Comparison of ENCODE assay signal across 21 cellular contexts in the genomic region with DNA sequence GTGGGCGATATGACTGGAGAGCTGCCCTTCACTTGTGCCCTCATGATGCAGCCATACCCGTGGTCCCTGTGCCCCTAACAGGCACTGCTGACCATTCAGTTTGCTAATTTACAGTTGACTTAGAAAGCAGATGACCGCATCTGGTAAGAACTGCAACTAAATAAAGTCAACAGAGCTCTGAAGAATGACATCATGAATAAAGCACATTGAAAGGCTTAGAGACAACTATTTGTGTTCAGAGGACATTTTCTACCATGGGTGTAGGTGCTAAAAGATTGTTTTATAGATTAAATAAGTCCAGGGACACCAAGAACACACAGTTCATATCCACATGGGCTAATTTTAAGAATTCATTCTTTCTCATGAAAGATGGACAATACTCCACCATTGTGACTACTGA.
DNase-seq lines count a peak whose midpoint lies in the region; ATAC-seq, FAIRE-seq and TF ChIP-seq lines count a peak whose summit lies in the region.
"Had no signal": no experiment of that assay in that cellular context is flagged by ENCODE, and none has a peak within 500 bp of the region (broad histone marks: within the 10 kb centered on the region; RNA-seq: fewer than 3 reads in every experiment).

No MANE protein-coding gene starts in this region.

- no peak for TF ChIP-seq RAD21 in HepG2 (CRISPR knock-in tag; IDR thresholded peaks at IDR 0.05)

- intact Hi-C loops in HepG2 (cut with micrococcal nuclease; ENCODE audit: unreplicated experiment) = no loop called here
- intact Hi-C loops in right lobe of liver (cut with DNase I) = no loop called here
- intact Hi-C loops in upper lobe of right lung (cut with DNase I) = no loop called here

- TF ChIP-seq EP300 in HepG2 (IDR thresholded peaks at IDR 0.05; ENCODE audit: low read depth in 2 of 2, low read length in 2 of 2) (no peak), HepG2 (CRISPR knock-in tag; IDR thresholded peaks at IDR 0.05; ENCODE audit: borderline replicate concordance) (no peak)

- WGBS in HepG2 (ENCODE audit: low lambda C conversion rate) = 27% methylated on average over 3 of the region's 3 CpGs
- 81% methylated on average over 3 of the region's 3 CpGs for WGBS in right lobe of liver (ENCODE audit: insufficient coverage, low coverage, low lambda C conversion rate, missing lambda C conversion rate)
- WGBS in hepatocyte (ENCODE audit: low lambda C conversion rate, missing lambda C conversion rate) = 76% methylated on average over 3 of the region's 3 CpGs

- H3K9me3 Mint-ChIP-seq in activated naive CD4-positive, alpha-beta T cell treated with anti-CD3 and anti-CD28 coated beads, Interleukin-2, amount 50 U/mL, for 72 hours = no peaks in the 10 kb centered on the region
- H3K9me3 Mint-ChIP-seq: CD4-positive, alpha-beta T cell; CD8-positive, alpha-beta memory T cell had no signal

- H3K27ac ChIP-seq in HepG2 (ENCODE audit: extremely low read length, insufficient read depth, low read length) (no peak overlapping the region), right lobe of liver (no peak overlapping the region), HEK293 (ENCODE audit: extremely low read depth, low read depth, low read length) (no peak overlapping the region), hepatocyte (no peak overlapping the region), upper lobe of right lung (no peak overlapping the region)
- H3K27ac ChIP-seq: BLaER1 had no signal

- POLR2A ChIA-PET in HepG2 (lab: Yijun Ruan, JAX) = no interaction called here
- POLR2A ChIA-PET in HEK293 (lab: Yijun Ruan, JAX) = no interaction called here

- BruUV-seq in HepG2 (replicated peaks; lab: Mats Ljungman, UMichigan) = no TSS peak

- no peak for ATAC-seq in HepG2
- no peak for ATAC-seq in right lobe of liver
- no peak for ATAC-seq in activated naive CD4-positive, alpha-beta T cell treated with anti-CD3 and anti-CD28 coated beads, Interleukin-2, amount 50 U/mL, for 72 hours
- no peak for ATAC-seq in upper lobe of right lung

- DNase-seq in HepG2 (ENCODE audit: low spot score) (no peak), right lobe of liver (no peak), DMS53 (lab: John Stamatoyannopoulos, UW) (peak; percentile 55), iris pigment epithelial cell (ENCODE audit: low read depth) (peak; percentile 3), hepatocyte (ENCODE audit: low spot score) (no peak), upper lobe of right lung (no peak)
- DNase-seq in activated naive CD4-positive, alpha-beta T cell treated with anti-CD3 and anti-CD28 coated beads, Interleukin-2, amount 50 U/mL, for 72 hours (ENCODE audit: low spot score in 2 of 2) = no peak
- DNase-seq: CD4-positive, alpha-beta T cell; CD8-positive, alpha-beta memory T cell; DMS 273 treated with DMSO at 0.1 percent for 48 hours; DND-41; GOT3 had no signal

- no peaks in the 10 kb centered on the region for H3K9me2 ChIP-seq in hepatocyte (replicated peaks; ENCODE audit: insufficient read depth)

- no peaks in the 10 kb centered on the region for H3K36me3 ChIP-seq in HepG2 (replicated peaks in 1 of 2; ENCODE audit: control insufficient read depth in 1 of 2, insufficient read depth in 2 of 2, low read length in 2 of 2)
- no peaks in the 10 kb centered on the region for H3K36me3 ChIP-seq in right lobe of liver
- H3K36me3 ChIP-seq in HEK293 (ENCODE audit: control insufficient read depth in 2 of 2, insufficient read depth in 1 of 2, low read length in 2 of 2) = no peaks in the 10 kb centered on the region
- no peaks in the 10 kb centered on the region for H3K36me3 ChIP-seq in hepatocyte (replicated peaks; ENCODE audit: insufficient read depth, low read depth)
- no peaks in the 10 kb centered on the region for H3K36me3 ChIP-seq in upper lobe of right lung
- H3K36me3 ChIP-seq: BLaER1, HAP-1 had no signal

- H3K9me3 ChIP-seq in HepG2 (ENCODE audit: low read length) = no peaks in the 10 kb centered on the region
- H3K9me3 ChIP-seq in right lobe of liver = no peaks in the 10 kb centered on the region
- H3K9me3 ChIP-seq in HEK293 (ENCODE audit: control insufficient read depth, insufficient read depth, low read depth, low read length) = no peaks in the 10 kb centered on the region
- no peaks in the 10 kb centered on the region for H3K9me3 ChIP-seq in hepatocyte (ENCODE audit: low read depth)
- no peaks in the 10 kb centered on the region for H3K9me3 ChIP-seq in upper lobe of right lung
- H3K9me3 ChIP-seq: BLaER1, HAP-1 had no signal

- no peak overlapping the region for H3K4me3 ChIP-seq in HepG2 (replicated peaks in 1 of 3; ENCODE audit: insufficient read depth in 1 of 3, low read depth in 2 of 3, low read length in 3 of 3)
- H3K4me3 ChIP-seq in right lobe of liver = no peak overlapping the region
- H3K4me3 ChIP-seq in HEK293 (ENCODE audit: low read depth, low read length) = no peak overlapping the region
- no peak overlapping the region for H3K4me3 ChIP-seq in hepatocyte
- H3K4me3 ChIP-seq in upper lobe of right lung = no peak overlapping the region
- H3K4me3 ChIP-seq: BLaER1, HAP-1 had no signal

- TF ChIP-seq CTCF in HepG2 (CRISPR knock-in tag; IDR thresholded peaks at IDR 0.05) (no peak), right lobe of liver (IDR thresholded peaks at IDR 0.05) (no peak), HEK293 (tag by site-specific recombination; IDR thresholded peaks at IDR 0.05) (no peak), hepatocyte (IDR thresholded peaks at IDR 0.05; ENCODE audit: poor library complexity) (no peak), upper lobe of right lung (IDR thresholded peaks at IDR 0.05) (no peak)

- no peak overlapping the region for H3K27ac Mint-ChIP-seq in activated naive CD4-positive, alpha-beta T cell treated with anti-CD3 and anti-CD28 coated beads, Interleukin-2, amount 50 U/mL, for 72 hours
- H3K27ac Mint-ChIP-seq: B cell; CD4-positive, alpha-beta T cell; CD8-positive, alpha-beta memory T cell had no signal

- H3K4me1 ChIP-seq in HepG2 (ENCODE audit: insufficient read depth, low read length) (no peaks in the 10 kb centered on the region), right lobe of liver (no peaks in the 10 kb centered on the region), HEK293 (ENCODE audit: control insufficient read depth, insufficient read depth, low read length) (no peaks in the 10 kb centered on the region), hepatocyte (ENCODE audit: insufficient read depth) (peaks cover 4% of the 10 kb centered on the region), upper lobe of right lung (no peaks in the 10 kb centered on the region)
- H3K4me1 ChIP-seq: BLaER1, HAP-1 had no signal

- H3K79me2 ChIP-seq in HepG2 (ENCODE audit: insufficient read depth, low read length) = no peaks in the 10 kb centered on the region
- no peaks in the 10 kb centered on the region for H3K79me2 ChIP-seq in hepatocyte

- CTCF ChIA-PET in HepG2 (lab: Yijun Ruan, JAX; ENCODE audit: low intra/inter-chr PET ratio, low total read pairs) (no interaction called here), HEK293 (lab: Yijun Ruan, JAX) (interaction anchor here (0.5 to 1.6 kb wide), 2 partner anchors 34 to 207 kb away, joined by 4 read pairs; no protein-coding TSS in a partner anchor)

- TF ChIP-seq POLR2A in HepG2 (IDR thresholded peaks at IDR 0.05; ENCODE audit: insufficient read depth in 1 of 2, low read depth in 2 of 2, low read length in 2 of 2) (no peak), right lobe of liver (IDR thresholded peaks at IDR 0.05) (no peak)

- no peak overlapping the region for H3K4me2 ChIP-seq in HepG2 (ENCODE audit: low read depth, low read length)
- no peak overlapping the region for H3K4me2 ChIP-seq in hepatocyte
- H3K4me2 ChIP-seq: BLaER1 had no signal

- no peak for FAIRE-seq in HepG2 (lab: Jason Lieb, UNC)
- FAIRE-seq: A204.1, D721Med, G401.6, H54 had no signal

- H3K36me3 Mint-ChIP-seq in activated naive CD4-positive, alpha-beta T cell treated with anti-CD3 and anti-CD28 coated beads, Interleukin-2, amount 50 U/mL, for 72 hours = no peaks in the 10 kb centered on the region
- H3K36me3 Mint-ChIP-seq: CD14-positive monocyte had no signal

- no peak overlapping the region for H2AFZ ChIP-seq in HepG2 (ENCODE audit: low read length)
- H2AFZ ChIP-seq in hepatocyte = no peak overlapping the region

- H3K27me3 ChIP-seq in HepG2 (ENCODE audit: control insufficient read depth in 1 of 2, insufficient read depth in 2 of 2, low read length in 2 of 2) (no peaks in the 10 kb centered on the region), right lobe of liver (no peaks in the 10 kb centered on the region), hepatocyte (no peaks in the 10 kb centered on the region), upper lobe of right lung (no peaks in the 10 kb centered on the region)
- H3K27me3 ChIP-seq: BLaER1 had no signal

- H4K20me1 ChIP-seq in HepG2 (ENCODE audit: insufficient read depth, low read length) = no peaks in the 10 kb centered on the region
- no peaks in the 10 kb centered on the region for H4K20me1 ChIP-seq in hepatocyte (ENCODE audit: insufficient read depth, poor library complexity, severe bottlenecking)
- H4K20me1 ChIP-seq: BLaER1 had no signal

- H3K9ac ChIP-seq in HepG2 (ENCODE audit: insufficient read depth, low read depth, low read length) = no peak overlapping the region
- H3K9ac ChIP-seq: BLaER1 had no signal

- in situ Hi-C loops in HepG2 (cut with HindIII; ENCODE audit: extremely low pct_ligation_motif_present, low pct_unique_long_range_greater_than_20kb) = no loop called here

TF ChIP-seq in HepG2, 621 proteins besides CTCF, POLR2A, EP300 and RAD21:
- TF ChIP-seq TBX3 (IDR thresholded peaks at IDR 0.05; ENCODE audit: borderline replicate concordance) (no peak), ATF7 (IDR thresholded peaks at IDR 0.05) (peak; percentile 35; the same call in 1 of the 2 replicates), ATF7 (CRISPR knock-in tag; IDR thresholded peaks at IDR 0.05) (no peak)
TF ChIP-seq in HepG2: peak in this region for 1.

TF ChIP-seq in HEK293, 187 proteins besides CTCF, POLR2A, EP300 and RAD21 (continues in another document):
- peak; percentile 88 for TF ChIP-seq ATF2 (tag by site-specific recombination; IDR thresholded peaks at IDR 0.05; ENCODE audit: low read depth)
- peak; percentile 65 for TF ChIP-seq ZNF629 (tag by site-specific recombination; IDR thresholded peaks at IDR 0.05)

Comparison
In these comparisons a context has a peak if more than half of its experiments do, and no peak if none do; other contexts are left out.
1. DNase-seq: peak in DMS53 (single experiment) and iris pigment epithelial cell (single experiment); none in HepG2 (single experiment), right lobe of liver (0 of 3), activated naive CD4-positive, alpha-beta T cell treated with anti-CD3 and anti-CD28 coated beads, Interleukin-2, amount 50 U/mL, for 72 hours (0 of 2), hepatocyte (single experiment) and upper lobe of right lung (single experiment).
2. Of the 63 proteins assayed by ChIP-seq in both HepG2 and HEK293: peak only in HepG2: none; only in HEK293: ATF2 and ZNF629; in both: none; in neither: 61.